Comparison of ENCODE assay signal across 15 cellular contexts in the genomic region with DNA sequence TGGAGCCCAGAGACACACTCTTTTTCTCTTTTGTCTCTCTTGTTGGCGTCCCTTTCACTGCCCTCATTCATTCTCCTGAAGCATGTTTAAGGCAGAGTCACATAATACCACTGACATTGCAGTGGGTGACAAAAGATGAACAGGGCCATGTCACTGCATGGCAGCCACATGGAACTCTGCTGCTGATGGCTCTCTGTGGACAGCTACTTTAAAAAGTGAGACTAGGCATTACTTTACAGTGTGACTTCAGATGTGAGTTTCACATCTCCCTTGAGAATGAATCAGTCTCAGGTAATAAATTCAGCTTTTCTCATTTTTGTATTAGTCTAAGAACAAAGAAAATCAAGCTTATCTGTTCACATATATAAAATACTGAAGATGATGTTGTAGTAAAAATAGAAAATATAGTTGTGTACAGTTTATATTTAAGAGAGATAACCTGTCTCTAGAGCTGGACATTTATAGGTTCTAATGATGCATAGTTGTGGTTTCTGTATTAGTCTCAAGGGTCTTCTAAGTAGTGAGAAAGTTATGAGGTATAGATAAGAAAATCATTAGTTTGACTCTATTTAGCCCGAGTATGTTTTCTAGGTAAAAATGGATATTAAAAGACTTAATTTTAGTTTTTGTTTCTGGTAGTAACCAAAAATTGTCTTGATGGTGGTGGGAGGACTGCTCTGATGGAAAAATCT. TPM values are rescaled to one million over a fixed set of nuclear protein-coding genes. Genes with fewer than 3 reads are reported as not detected.
A peak's percentile ranks its signal among the peaks of the same experiment; 100 is the strongest.
DNase-seq lines count a peak whose midpoint lies in the region; ATAC-seq, FAIRE-seq and TF ChIP-seq lines count a peak whose summit lies in the region.
"Had no signal": no experiment of that assay in that cellular context is flagged by ENCODE, and none has a peak within 500 bp of the region (broad histone marks: within the 10 kb centered on the region; RNA-seq: fewer than 3 reads in every experiment).

No MANE protein-coding gene starts in this region.

- peak overlapping the region; percentile 26; the same call in 1 of the 2 replicates for H3K27ac ChIP-seq in H1 (ENCODE audit: low read depth, low read length)
- H3K27ac ChIP-seq: SJSA1, spleen had no signal

- H2AK5ac ChIP-seq in H1 (ENCODE audit: low read depth, low read length) = no peak overlapping the region

- no peak overlapping the region for H4K91ac ChIP-seq in H1 (replicated peaks; ENCODE audit: insufficient read length, low read length)

- CTCF ChIA-PET in H1 (lab: Charles Lee; ENCODE audit: partially characterized antibody) = interaction anchor here (0.6 to 0.9 kb wide), 2 partner anchors 16 to 30 kb away, joined by 3 read pairs; no protein-coding TSS in a partner anchor

- no peaks in the 10 kb centered on the region for H3K9me3 ChIP-seq in H1 (ENCODE audit: insufficient read depth in 2 of 2, low read depth in 1 of 2, low read length in 1 of 2)
- H3K9me3 ChIP-seq: SJSA1, spleen had no signal

- H3K18ac ChIP-seq in H1 (ENCODE audit: extremely low read depth, low read length) = no peak overlapping the region

- H4K8ac ChIP-seq in H1 (ENCODE audit: extremely low read depth, insufficient read depth, low read length) = no peak overlapping the region

- no peak for TF ChIP-seq RAD21 in H1 (IDR thresholded peaks at IDR 0.05 in 1 of 2, conservative IDR thresholded peaks at IDR 0.05 in 1 of 2; ENCODE audit: low read depth in 2 of 2, low read length in 2 of 2)

- H3K4me1 ChIP-seq in H1 (replicated peaks in 1 of 4; ENCODE audit: control insufficient read depth in 3 of 4, insufficient read depth in 4 of 4, low read length in 3 of 4) = peaks cover 0 to 4% (median 2%) of the 10 kb centered on the region in 4 experiments; a peak in 4 of 7 replicates

- peaks cover 6 to 91% (median 37%) of the 10 kb centered on the region in 4 experiments; a peak in 7 of 8 replicates for H3K36me3 ChIP-seq in H1 (ENCODE audit: control insufficient read depth in 2 of 4, insufficient read depth in 4 of 4, low read length in 3 of 4)

- ATAC-seq in GM18909 (IDR thresholded peaks at IDR 0.05; ENCODE audit: poor library complexity, unreplicated experiment) (peak; percentile 89), GM21528 (IDR thresholded peaks at IDR 0.05; ENCODE audit: low FRiP score, unreplicated experiment) (peak; percentile 93), HG03095 (IDR thresholded peaks at IDR 0.05; ENCODE audit: unreplicated experiment) (peak; percentile 91)
- ATAC-seq: natural killer cell; stimulated activated naive B cell treated with anti-CD40 and anti-IgM and Interleukin-4, amounts not matched to agents 10 μg/mL and 1 μg/mL and 100 μg/mL, for 72 hours had no signal

- H3K79me1 ChIP-seq in H1 (ENCODE audit: low read depth, low read length) = no peaks in the 10 kb centered on the region

- WGBS in H1 (ENCODE audit: extremely low coverage in 1 of 2, insufficient coverage in 1 of 2, insufficient read length in 1 of 2, insufficient replicate concordance in 2 of 2, low coverage in 1 of 2, low lambda C conversion rate in 2 of 2, missing lambda C conversion rate in 1 of 2), 2 experiments = 95% methylated on average over 2 of the region's 2 CpGs; no CpG with 5 or more reads in 1 of the 2 experiments

- peaks cover 2 to 69% of the 10 kb centered on the region in 2 experiments; a peak in 2 of 4 replicates for H3K79me2 ChIP-seq in H1 (ENCODE audit: control insufficient read depth in 1 of 2, insufficient read depth in 2 of 2, low read length in 2 of 2)

- no peak for TF ChIP-seq POLR2A in H1 (IDR thresholded peaks at IDR 0.05; ENCODE audit: control extremely low read depth in 1 of 2, low read depth in 2 of 2, low read length in 2 of 2)

- H3K27me3 ChIP-seq in H1 (replicated peaks in 1 of 4; ENCODE audit: control insufficient read depth in 3 of 4, extremely low read depth in 1 of 4, insufficient read depth in 3 of 4, low read length in 3 of 4) = no peaks in the 10 kb centered on the region
- H3K27me3 ChIP-seq: SJSA1, spleen had no signal

- no peak for TF ChIP-seq EP300 in H1 (IDR thresholded peaks at IDR 0.05; ENCODE audit: borderline replicate concordance in 1 of 2, low read depth in 2 of 2, low read length in 2 of 2)

- H3K4ac ChIP-seq in H1 (replicated peaks; ENCODE audit: insufficient read length, low read depth, low read length) = no peak overlapping the region

- H4K20me1 ChIP-seq in H1 (replicated peaks in 1 of 2; ENCODE audit: control insufficient read depth in 1 of 2, insufficient read depth in 2 of 2, low read length in 2 of 2) = peaks cover 2 to 4% of the 10 kb centered on the region in 2 experiments

- no peak overlapping the region; the same call in 1 of the 2 replicates for H2BK5ac ChIP-seq in H1 (ENCODE audit: low read depth, low read length)

- H4K5ac ChIP-seq in H1 (ENCODE audit: insufficient read length, low read depth, low read length) = no peak overlapping the region

- H3K14ac ChIP-seq in H1 (ENCODE audit: insufficient read length) = no peak overlapping the region

- POLR2A ChIA-PET in H1 (lab: Charles Lee; ENCODE audit: partially characterized antibody) = interaction anchor here (0.8 to 1.4 kb wide), 4 partner anchors 13 to 18 kb away, joined by 3 to 4 read pairs (median 3); no protein-coding TSS in a partner anchor

- H3K23ac ChIP-seq in H1 (ENCODE audit: insufficient read length) = no peak overlapping the region

- no peak for TF ChIP-seq CTCF in H1 (IDR thresholded peaks at IDR 0.05; ENCODE audit: control extremely low read depth in 1 of 3, insufficient read depth in 1 of 3, low read depth in 1 of 3, low read length in 3 of 3)

- FAIRE-seq in H1 (lab: Jason Lieb, UNC) = no peak

- no peak overlapping the region for H3K4me3 ChIP-seq in H1 (ENCODE audit: extremely low read depth in 1 of 4, insufficient read depth in 2 of 4, low read depth in 3 of 4, low read length in 4 of 4)
- H3K4me3 ChIP-seq: SJSA1, spleen had no signal

- H2BK12ac ChIP-seq in H1 (ENCODE audit: low read depth, low read length) = no peak overlapping the region

- no peak overlapping the region for H2AFZ ChIP-seq in H1 (ENCODE audit: low read length)

- H2BK20ac ChIP-seq in H1 (ENCODE audit: low read length) = no peak overlapping the region

- no peak overlapping the region for H2BK120ac ChIP-seq in H1 (replicated peaks; ENCODE audit: low read depth, low read length)

- no peak overlapping the region for H3K9ac ChIP-seq in H1 (replicated peaks in 1 of 4; ENCODE audit: extremely low read depth in 1 of 4, low read depth in 3 of 4, low read length in 3 of 4)

- H3K56ac ChIP-seq in H1 (replicated peaks; ENCODE audit: insufficient read length, low read depth, low read length) = no peak overlapping the region

- H3K4me2 ChIP-seq in H1 (ENCODE audit: insufficient read depth in 1 of 2, low read depth in 2 of 2, low read length in 2 of 2) = no peak overlapping the region

- peaks cover 2% of the 10 kb centered on the region for H3K23me2 ChIP-seq in H1 (ENCODE audit: low read depth, low read length)

- no peak overlapping the region for H2BK15ac ChIP-seq in H1 (ENCODE audit: low read length)

- DNase-seq in H1 (ENCODE audit: low read depth in 1 of 2, low spot score in 2 of 2) (no peak), AG20443 (ENCODE audit: low spot score) (no peak), SIG-M5 (lab: John Stamatoyannopoulos, UW) (no peak), NCI-H82 (lab: John Stamatoyannopoulos, UW) (no peak)
- DNase-seq: activated CD4-positive, CD25-positive, alpha-beta regulatory T cell; immature natural killer cell; natural killer cell; NCI-H345; spleen; stimulated activated naive B cell treated with anti-CD40 and anti-IgM and Interleukin-4, amounts not matched to agents 10 μg/mL and 1 μg/mL and 100 μg/mL, for 72 hours had no signal

TF ChIP-seq in H1, 55 proteins besides CTCF, POLR2A, EP300 and RAD21:
- TF ChIP-seq PHF8 (conservative IDR thresholded peaks at IDR 0.05; ENCODE audit: low read depth, low read length) = no peak
- TF ChIP-seq, protein P1, sequence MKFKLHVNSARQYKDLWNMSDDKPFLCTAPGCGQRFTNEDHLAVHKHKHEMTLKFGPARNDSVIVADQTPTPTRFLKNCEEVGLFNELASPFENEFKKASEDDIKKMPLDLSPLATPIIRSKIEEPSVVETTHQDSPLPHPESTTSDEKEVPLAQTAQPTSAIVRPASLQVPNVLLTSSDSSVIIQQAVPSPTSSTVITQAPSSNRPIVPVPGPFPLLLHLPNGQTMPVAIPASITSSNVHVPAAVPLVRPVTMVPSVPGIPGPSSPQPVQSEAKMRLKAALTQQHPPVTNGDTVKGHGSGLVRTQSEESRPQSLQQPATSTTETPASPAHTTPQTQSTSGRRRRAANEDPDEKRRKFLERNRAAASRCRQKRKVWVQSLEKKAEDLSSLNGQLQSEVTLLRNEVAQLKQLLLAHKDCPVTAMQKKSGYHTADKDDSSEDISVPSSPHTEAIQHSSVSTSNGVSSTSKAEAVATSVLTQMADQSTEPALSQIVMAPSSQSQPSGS (IDR thresholded peaks at IDR 0.05; ENCODE audit: low read length) = no peak

RNA-seq across cellular contexts. Expression of a gene that starts 6.1 kb away (rescaled TPM):
- 67.5 and 68.4 TPM in 2 replicates for total RNA-seq in H1 (2021; fragmentation: NEBNext Ultra II Directional; extraction: Animal tissue kit (Norgen Biotek cat#: 25700))
- 51.2 and 51.8 TPM in 2 replicates for polyA plus RNA-seq in H1 (2011; rRNA removed)
- polyA plus RNA-seq in H1 (2011; cell fraction: cytosol; rRNA removed) = 60.1 TPM
- 25.1 TPM for polyA plus RNA-seq in H1 (2011; cell fraction: nucleus; rRNA removed)
- polyA plus RNA-seq in H1 (2012, experiment 1 of 2) = 46.9 to 57.7 TPM (median 51.9 TPM) in 4 replicates
- polyA plus RNA-seq in H1 (2012, experiment 2 of 2) = 9.8 TPM
- 65.5 TPM for polyA plus RNA-seq in H1 (2013, experiment 1 of 2)
- polyA plus RNA-seq in H1 (2013, experiment 2 of 2) = 65.4 TPM
- 34.2 and 47.0 TPM in 2 replicates for polyA minus RNA-seq in H1 (2011; rRNA and poly(A)+ RNA removed)
- 58.2 TPM for polyA minus RNA-seq in H1 (2011; cell fraction: cytosol; rRNA and poly(A)+ RNA removed)
- polyA minus RNA-seq in H1 (2011; cell fraction: nucleus; rRNA and poly(A)+ RNA removed) = 51.7 TPM

RNA-seq across cellular contexts. Expression of a gene that starts 51.0 kb away (rescaled TPM):
- 0.15 and 0.23 TPM in 2 replicates for total RNA-seq in H1 (2021; fragmentation: NEBNext Ultra II Directional; extraction: Animal tissue kit (Norgen Biotek cat#: 25700))
- 0.03 TPM in 2 replicates for polyA plus RNA-seq in H1 (2011; rRNA removed)
- 0.03 TPM for polyA plus RNA-seq in H1 (2011; cell fraction: cytosol; rRNA removed)
- 0.10 TPM for polyA plus RNA-seq in H1 (2011; cell fraction: nucleus; rRNA removed)
- polyA plus RNA-seq in H1 (2012, experiment 1 of 2) = 0.07 to 0.38 TPM (median 0.14 TPM) in 4 replicates
- not detected for polyA plus RNA-seq in H1 (2012, experiment 2 of 2)
- 0.08 TPM for polyA plus RNA-seq in H1 (2013, experiment 1 of 2)
- polyA plus RNA-seq in H1 (2013, experiment 2 of 2) = 0.17 TPM
- polyA minus RNA-seq in H1 (2011; rRNA and poly(A)+ RNA removed) = 0.16 and 0.80 TPM in 2 replicates
- polyA minus RNA-seq in H1 (2011; cell fraction: cytosol; rRNA and poly(A)+ RNA removed) = not detected
- 0.20 TPM for polyA minus RNA-seq in H1 (2011; cell fraction: nucleus; rRNA and poly(A)+ RNA removed)
- total RNA-seq: activated T-helper 2 cell treated with anti-CD3 and anti-CD28 coated beads, Interferon-gamma antibody, Interleukin-2, Interleukin-4, amounts not matched to agents 10 μg/mL and 5 μg/mL and 100 μg/mL, durations not matched to agents 14 hours and 24 hours and 36 hours; natural killer cell; spleen had no signal
- polyA plus RNA-seq: immature natural killer cell had no signal
